ENCODE assay signal across 8 cellular contexts in the genomic region with DNA sequence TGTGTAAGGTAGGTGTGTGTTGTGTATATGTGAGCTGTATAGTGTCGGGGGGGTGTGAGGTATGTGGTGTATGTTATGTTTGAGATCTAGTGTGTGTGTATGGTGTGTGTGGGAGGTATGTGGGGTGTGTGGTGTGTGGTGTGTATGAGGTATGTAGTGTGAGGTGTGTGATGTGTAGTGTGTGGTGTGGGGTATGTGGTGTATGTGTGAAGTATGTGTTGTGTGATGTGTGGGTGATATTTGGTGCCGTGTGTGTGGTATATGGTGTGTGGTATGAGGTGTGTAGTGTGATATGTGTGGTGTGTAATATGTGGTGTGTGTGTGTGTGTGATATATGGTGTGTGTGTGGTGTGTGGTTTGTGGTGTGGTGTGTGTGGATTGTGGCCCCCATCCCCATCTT.
DNase-seq lines count a peak whose midpoint lies in the region; ATAC-seq, FAIRE-seq and TF ChIP-seq lines count a peak whose summit lies in the region.
"Not testable (repeated sequence)": the region's sequence is repeated elsewhere in the genome, so short reads cannot be mapped to it uniquely, and the experiment has no call there.

No MANE protein-coding gene starts in this region.

- not testable (repeated sequence) for H2AFZ ChIP-seq in IMR-90 (replicated peaks; ENCODE audit: low read length, poor library complexity); HepG2 (ENCODE audit: low read length)

- H2AK5ac ChIP-seq in IMR-90 (ENCODE audit: low read depth, low read length), result not testable (repeated sequence)

- H2AK9ac ChIP-seq in IMR-90 (replicated peaks; ENCODE audit: low read depth, low read length, poor library complexity), result not testable (repeated sequence)

- H3K14ac ChIP-seq in IMR-90 (replicated peaks; ENCODE audit: low read depth, low read length), result not testable (repeated sequence)

- not testable (repeated sequence) for H3K9me1 ChIP-seq in IMR-90 (ENCODE audit: insufficient read depth, low read length)

- not testable (repeated sequence) for H3K36me3 Mint-ChIP-seq in activated CD4-positive, alpha-beta memory T cell treated with anti-CD3 and anti-CD28 coated beads for 36 hours; activated T-cell treated with anti-CD3 and anti-CD28 coated beads, Interleukin-2, amount 50 U/mL, for 24 hours (ENCODE audit: low read depth); activated naive CD4-positive, alpha-beta T cell treated with anti-CD3 and anti-CD28 coated beads, Interleukin-2, amount 50 U/mL, for 24 hours; central memory CD8-positive, alpha-beta T cell (ENCODE audit: insufficient read depth); nephron (ENCODE audit: low read depth); stimulated activated naive CD8-positive, alpha-beta T cell treated with anti-CD3 and anti-CD28 coated beads, Interleukin-15, Interleukin-2, amounts not matched to agents 100 ng/mL and 50 ng/mL, for 24 hours (ENCODE audit: low read depth)

- not testable (repeated sequence) for H3K4me2 ChIP-seq in IMR-90 (ENCODE audit: low read depth, low read length); HepG2 (ENCODE audit: low read depth, low read length)

- not testable (repeated sequence) for H3K79me2 ChIP-seq in HepG2 (ENCODE audit: insufficient read depth, low read length)

- peak overlapping the region; percentile 15 for H3K4me3 Mint-ChIP-seq in activated CD4-positive, alpha-beta memory T cell treated with anti-CD3 and anti-CD28 coated beads for 36 hours
- not testable (repeated sequence) for H3K4me3 Mint-ChIP-seq in activated T-cell treated with anti-CD3 and anti-CD28 coated beads, Interleukin-2, amount 50 U/mL, for 24 hours; activated naive CD4-positive, alpha-beta T cell treated with anti-CD3 and anti-CD28 coated beads, Interleukin-2, amount 50 U/mL, for 24 hours; central memory CD8-positive, alpha-beta T cell; nephron
- peak overlapping the region; percentile 54 for H3K4me3 Mint-ChIP-seq in stimulated activated naive CD8-positive, alpha-beta T cell treated with anti-CD3 and anti-CD28 coated beads, Interleukin-15, Interleukin-2, amounts not matched to agents 100 ng/mL and 50 ng/mL, for 24 hours

- DNase-seq in IMR-90; activated CD4-positive, alpha-beta memory T cell treated with anti-CD3 and anti-CD28 coated beads for 36 hours; activated T-cell treated with anti-CD3 and anti-CD28 coated beads, Interleukin-2, amount 50 U/mL, for 24 hours; central memory CD8-positive, alpha-beta T cell (ENCODE audit: low spot score in 2 of 2); HepG2 (ENCODE audit: low spot score): not testable (repeated sequence)

- not testable (repeated sequence) for H3K4me1 ChIP-seq in IMR-90 (ENCODE audit: control insufficient read depth, insufficient read depth, low read length); HepG2 (ENCODE audit: insufficient read depth, low read length)

- H3K4me1 Mint-ChIP-seq in activated CD4-positive, alpha-beta memory T cell treated with anti-CD3 and anti-CD28 coated beads for 36 hours (ENCODE audit: low read depth); activated T-cell treated with anti-CD3 and anti-CD28 coated beads, Interleukin-2, amount 50 U/mL, for 24 hours (ENCODE audit: low read depth); activated naive CD4-positive, alpha-beta T cell treated with anti-CD3 and anti-CD28 coated beads, Interleukin-2, amount 50 U/mL, for 24 hours; central memory CD8-positive, alpha-beta T cell; nephron; stimulated activated naive CD8-positive, alpha-beta T cell treated with anti-CD3 and anti-CD28 coated beads, Interleukin-15, Interleukin-2, amounts not matched to agents 100 ng/mL and 50 ng/mL, for 24 hours (ENCODE audit: low read depth): not testable (repeated sequence)

- WGBS in IMR-90 (ENCODE audit: extremely low coverage in 2 of 2, insufficient read length in 1 of 2), 2 experiments, result 100% methylated on average over 1 of the region's 2 CpGs
- 100% methylated on average over 1 of the region's 2 CpGs for WGBS in HepG2 (ENCODE audit: low lambda C conversion rate)

- H3K9me3 Mint-ChIP-seq in activated CD4-positive, alpha-beta memory T cell treated with anti-CD3 and anti-CD28 coated beads for 36 hours; activated T-cell treated with anti-CD3 and anti-CD28 coated beads, Interleukin-2, amount 50 U/mL, for 24 hours; activated naive CD4-positive, alpha-beta T cell treated with anti-CD3 and anti-CD28 coated beads, Interleukin-2, amount 50 U/mL, for 24 hours; central memory CD8-positive, alpha-beta T cell; nephron; stimulated activated naive CD8-positive, alpha-beta T cell treated with anti-CD3 and anti-CD28 coated beads, Interleukin-15, Interleukin-2, amounts not matched to agents 100 ng/mL and 50 ng/mL, for 24 hours: not testable (repeated sequence)

- H3K36me3 ChIP-seq in IMR-90 (ENCODE audit: control insufficient read depth, insufficient read depth, low read length); HepG2 (replicated peaks in 1 of 2; ENCODE audit: control insufficient read depth in 1 of 2, insufficient read depth in 2 of 2, low read length in 2 of 2): not testable (repeated sequence)

- not testable (repeated sequence) for H4K20me1 ChIP-seq in IMR-90 (ENCODE audit: insufficient read depth, low read length); HepG2 (ENCODE audit: insufficient read depth, low read length)

- not testable (repeated sequence) for TF ChIP-seq POLR2A in IMR-90 (IDR thresholded peaks at IDR 0.05; ENCODE audit: low read depth, low read length); HepG2 (IDR thresholded peaks at IDR 0.05; ENCODE audit: insufficient read depth in 1 of 2, low read depth in 2 of 2, low read length in 2 of 2)

- TF ChIP-seq RAD21 in IMR-90 (IDR thresholded peaks at IDR 0.05; ENCODE audit: low read length); HepG2 (CRISPR knock-in tag; IDR thresholded peaks at IDR 0.05): not testable (repeated sequence)

- POLR2A ChIA-PET in IMR-90 (lab: Charles Lee; ENCODE audit: unreplicated experiment); activated CD4-positive, alpha-beta memory T cell treated with anti-CD3 and anti-CD28 coated beads for 36 hours (lab: Charles Lee); HepG2 (lab: Yijun Ruan, JAX): not testable (repeated sequence)

- H2BK5ac ChIP-seq in IMR-90 (ENCODE audit: low read depth, low read length, poor library complexity, severe bottlenecking), result peak overlapping the region; percentile 85

- H3K27me3 Mint-ChIP-seq in activated CD4-positive, alpha-beta memory T cell treated with anti-CD3 and anti-CD28 coated beads for 36 hours; activated T-cell treated with anti-CD3 and anti-CD28 coated beads, Interleukin-2, amount 50 U/mL, for 24 hours; activated naive CD4-positive, alpha-beta T cell treated with anti-CD3 and anti-CD28 coated beads, Interleukin-2, amount 50 U/mL, for 24 hours; central memory CD8-positive, alpha-beta T cell; nephron (ENCODE audit: low read depth); stimulated activated naive CD8-positive, alpha-beta T cell treated with anti-CD3 and anti-CD28 coated beads, Interleukin-15, Interleukin-2, amounts not matched to agents 100 ng/mL and 50 ng/mL, for 24 hours: not testable (repeated sequence)

- not testable (repeated sequence) for H3K4me3 ChIP-seq in IMR-90 (ENCODE audit: insufficient read depth, low read depth, low read length); HepG2 (replicated peaks in 1 of 3; ENCODE audit: insufficient read depth in 1 of 3, low read depth in 2 of 3, low read length in 3 of 3)

- BruUV-seq in IMR-90 (replicated peaks; lab: Mats Ljungman, UMichigan); HepG2 (replicated peaks; lab: Mats Ljungman, UMichigan): not testable (repeated sequence)

- peak overlapping the region; percentile 13 for H3K27ac Mint-ChIP-seq in activated CD4-positive, alpha-beta memory T cell treated with anti-CD3 and anti-CD28 coated beads for 36 hours
- H3K27ac Mint-ChIP-seq in activated T-cell treated with anti-CD3 and anti-CD28 coated beads, Interleukin-2, amount 50 U/mL, for 24 hours, result peak overlapping the region; percentile 50
- peak overlapping the region; percentile 43 for H3K27ac Mint-ChIP-seq in activated naive CD4-positive, alpha-beta T cell treated with anti-CD3 and anti-CD28 coated beads, Interleukin-2, amount 50 U/mL, for 24 hours
- H3K27ac Mint-ChIP-seq in central memory CD8-positive, alpha-beta T cell (ENCODE audit: low read depth), result peak overlapping the region; percentile 14
- H3K27ac Mint-ChIP-seq in nephron, result peak overlapping the region in 2 of 3 experiments; percentile 32 to 59
- peak overlapping the region; percentile 84 for H3K27ac Mint-ChIP-seq in stimulated activated naive CD8-positive, alpha-beta T cell treated with anti-CD3 and anti-CD28 coated beads, Interleukin-15, Interleukin-2, amounts not matched to agents 100 ng/mL and 50 ng/mL, for 24 hours

- not testable (repeated sequence) for TF ChIP-seq CTCF in IMR-90 (conservative IDR thresholded peaks at IDR 0.05; ENCODE audit: low read depth, low read length); HepG2 (CRISPR knock-in tag; IDR thresholded peaks at IDR 0.05); nephron (IDR thresholded peaks at IDR 0.05; ENCODE audit: unreplicated experiment in 3 of 3)

- not testable (repeated sequence) for TF ChIP-seq EP300 in HepG2 (IDR thresholded peaks at IDR 0.05; ENCODE audit: low read depth in 2 of 2, low read length in 2 of 2); HepG2 (CRISPR knock-in tag; IDR thresholded peaks at IDR 0.05; ENCODE audit: borderline replicate concordance)

- not testable (repeated sequence) for H3K9me3 ChIP-seq in IMR-90 (ENCODE audit: control insufficient read depth, insufficient read depth, low read length); HepG2 (ENCODE audit: low read length)

- not testable (repeated sequence) for H3K23ac ChIP-seq in IMR-90 (ENCODE audit: low read depth, low read length)

- H3K56ac ChIP-seq in IMR-90 (ENCODE audit: extremely low read depth, insufficient read depth, low read length), result not testable (repeated sequence)

- not testable (repeated sequence) for H2BK20ac ChIP-seq in IMR-90 (ENCODE audit: low read depth, low read length)

- dilution Hi-C loops in IMR-90 (cut with HindIII; ENCODE audit: low sequenced_read_pairs, unreplicated experiment), result not testable (repeated sequence)

- CTCF ChIA-PET in IMR-90 (lab: Yijun Ruan, JAX); activated CD4-positive, alpha-beta memory T cell treated with anti-CD3 and anti-CD28 coated beads for 36 hours (lab: Charles Lee); HepG2 (lab: Yijun Ruan, JAX; ENCODE audit: low intra/inter-chr PET ratio, low total read pairs): not testable (repeated sequence)

- not testable (repeated sequence) for H4K5ac ChIP-seq in IMR-90 (ENCODE audit: low read depth, low read length)

- not testable (repeated sequence) for H3K79me1 ChIP-seq in IMR-90 (ENCODE audit: low read depth in 1 of 2, low read length in 2 of 2)

- not testable (repeated sequence) for FAIRE-seq in HepG2 (lab: Jason Lieb, UNC)

- not testable (repeated sequence) for H2BK120ac ChIP-seq in IMR-90 (ENCODE audit: low read depth, low read length)

- H4K91ac ChIP-seq in IMR-90 (ENCODE audit: insufficient read depth, low read depth, low read length), result not testable (repeated sequence)

- H3K27ac ChIP-seq in IMR-90 (ENCODE audit: insufficient read depth, low read length); HepG2 (ENCODE audit: extremely low read length, insufficient read depth, low read length): not testable (repeated sequence)

- not testable (repeated sequence) for H3K18ac ChIP-seq in IMR-90 (ENCODE audit: low read depth, low read length)

- in situ Hi-C loops in IMR-90 (cut with MboI; ENCODE audit: low sequenced_read_pairs); HepG2 (cut with HindIII; ENCODE audit: extremely low pct_ligation_motif_present, low pct_unique_long_range_greater_than_20kb): not testable (repeated sequence)

- not testable (repeated sequence) for H3K4ac ChIP-seq in IMR-90 (ENCODE audit: low read depth, low read length)

- H3K9ac ChIP-seq in IMR-90 (ENCODE audit: low read depth, low read length); HepG2 (ENCODE audit: insufficient read depth, low read depth, low read length): not testable (repeated sequence)

- not testable (repeated sequence) for H2BK15ac ChIP-seq in IMR-90 (ENCODE audit: low read depth, low read length)

- ATAC-seq in IMR-90 (ENCODE audit: low read depth); central memory CD8-positive, alpha-beta T cell (replicated peaks; ENCODE audit: extremely low read depth, poor library complexity, severe bottlenecking); HepG2: not testable (repeated sequence)

- H3K27me3 ChIP-seq in IMR-90 (ENCODE audit: control insufficient read depth, insufficient read depth, low read length); HepG2 (ENCODE audit: control insufficient read depth in 1 of 2, insufficient read depth in 2 of 2, low read length in 2 of 2): not testable (repeated sequence)

- not testable (repeated sequence) for H4K8ac ChIP-seq in IMR-90 (ENCODE audit: low read depth in 2 of 2, low read length in 2 of 2)

- intact Hi-C loops in IMR-90 (cut with micrococcal nuclease); activated CD4-positive, alpha-beta memory T cell treated with anti-CD3 and anti-CD28 coated beads for 36 hours (cut with micrococcal nuclease); HepG2 (cut with micrococcal nuclease; ENCODE audit: unreplicated experiment): not testable (repeated sequence)

Comparison
In these comparisons a context has a peak if more than half of its experiments do, and no peak if none do; other contexts are left out.
1. H3K27ac Mint-ChIP-seq: peak in every context shown above with its lines; median percentile 84 in stimulated activated naive CD8-positive, alpha-beta T cell treated with anti-CD3 and anti-CD28 coated beads, Interleukin-15, Interleukin-2, amounts not matched to agents 100 ng/mL and 50 ng/mL, for 24 hours; 50 in activated T-cell treated with anti-CD3 and anti-CD28 coated beads, Interleukin-2, amount 50 U/mL, for 24 hours; 46 in nephron; 43 in activated naive CD4-positive, alpha-beta T cell treated with anti-CD3 and anti-CD28 coated beads, Interleukin-2, amount 50 U/mL, for 24 hours; 14 in central memory CD8-positive, alpha-beta T cell; 13 in activated CD4-positive, alpha-beta memory T cell treated with anti-CD3 and anti-CD28 coated beads for 36 hours.